21 cellular contexts compared by ENCODE assay signal in the genomic region with DNA sequence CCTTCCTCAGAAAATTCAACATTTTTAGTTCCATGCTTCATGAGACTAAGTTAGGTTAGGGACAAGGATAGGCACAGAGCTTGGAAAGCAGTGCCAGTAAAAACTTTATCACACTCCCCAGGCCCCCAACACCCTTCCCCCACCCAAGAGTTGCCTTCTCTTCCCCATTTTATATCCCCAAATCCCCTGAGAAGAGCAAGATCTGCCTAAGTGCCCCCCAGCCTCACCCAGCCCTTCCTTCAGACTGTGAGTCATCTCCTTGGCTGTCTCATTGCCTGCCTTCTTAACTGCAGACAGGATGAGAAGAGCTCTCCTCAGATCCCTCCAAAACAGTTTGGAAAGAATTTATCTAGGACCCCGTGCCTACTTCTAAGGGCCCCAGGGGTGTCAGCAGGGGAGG. TPM values are rescaled to one million over a fixed set of nuclear protein-coding genes. Genes with fewer than 3 reads are reported as not detected.
A peak's percentile ranks its signal among the peaks of the same experiment; 100 is the strongest.
DNase-seq lines count a peak whose midpoint lies in the region; ATAC-seq and TF ChIP-seq lines count a peak whose summit lies in the region.
"Had no signal": no experiment of that assay in that cellular context is flagged by ENCODE, and none has a peak within 500 bp of the region (broad histone marks: within the 10 kb centered on the region; RNA-seq: fewer than 3 reads in every experiment).

No MANE protein-coding gene starts in this region.

- no peak overlapping the region for H3K4me3 ChIP-seq in BLaER1
- H3K4me3 ChIP-seq in brain microvascular endothelial cell (ENCODE audit: low read depth, low read length) = no peak overlapping the region
- H3K4me3 ChIP-seq: heart right ventricle, right atrium auricular region had no signal

- intact Hi-C loops in activated T-helper 2 cell treated with anti-CD3 and anti-CD28 coated beads, Interferon-gamma antibody, Interleukin-2, Interleukin-4, amounts not matched to agents 10 μg/mL and 5 μg/mL and 100 μg/mL, durations not matched to agents 14 hours and 24 hours and 36 hours (cut with micrococcal nuclease) = no loop called here

- H3K27ac Mint-ChIP-seq in activated T-helper 2 cell treated with anti-CD3 and anti-CD28 coated beads, Interferon-gamma antibody, Interleukin-2, Interleukin-4, amounts not matched to agents 10 μg/mL and 5 μg/mL and 100 μg/mL, durations not matched to agents 14 hours and 24 hours and 36 hours = no peak overlapping the region
- H3K27ac Mint-ChIP-seq: activated CD4-positive, alpha-beta memory T cell treated with anti-CD3 and anti-CD28 coated beads, Interleukin-2, amount 10 ng/mL, durations not matched to agents 7 days and 5 days; stimulated activated memory B cell treated with anti-CD40 and anti-IgM and Interleukin-4, amounts not matched to agents 10 μg/mL and 1 μg/mL and 100 μg/mL, for 72 hours had no signal

- H3K36me3 Mint-ChIP-seq in activated T-helper 2 cell treated with anti-CD3 and anti-CD28 coated beads, Interferon-gamma antibody, Interleukin-2, Interleukin-4, amounts not matched to agents 10 μg/mL and 5 μg/mL and 100 μg/mL, durations not matched to agents 14 hours and 24 hours and 36 hours (ENCODE audit: low read depth) = peaks cover 50% of the 10 kb centered on the region

- ATAC-seq in foreskin keratinocyte (peak; percentile 16), GM21447 (IDR thresholded peaks at IDR 0.05; ENCODE audit: unreplicated experiment) (no peak), HG02623 (IDR thresholded peaks at IDR 0.05; ENCODE audit: unreplicated experiment) (no peak), HG03460 (IDR thresholded peaks at IDR 0.05; ENCODE audit: unreplicated experiment) (no peak)
- ATAC-seq: activated T-cell treated with anti-CD3 and anti-CD28 coated beads, Interleukin-2, amount 50 U/mL, for 4 hours; heart right ventricle; stimulated activated memory B cell treated with anti-CD40 and anti-IgM and Interleukin-4, amounts not matched to agents 10 μg/mL and 1 μg/mL and 100 μg/mL, for 72 hours had no signal

- DNase-seq in HT1080 (ENCODE audit: low read depth) (peak; percentile 23), brain microvascular endothelial cell (peak; percentile 27), foreskin keratinocyte (no peak)
- DNase-seq in activated T-helper 2 cell treated with anti-CD3 and anti-CD28 coated beads, Interferon-gamma antibody, Interleukin-2, Interleukin-4, amounts not matched to agents 10 μg/mL and 5 μg/mL and 100 μg/mL, durations not matched to agents 14 hours and 24 hours and 36 hours (ENCODE audit: low spot score) = no peak
- DNase-seq: activated CD4-positive, alpha-beta memory T cell treated with anti-CD3 and anti-CD28 coated beads, Interleukin-2, amount 10 ng/mL, durations not matched to agents 7 days and 5 days; activated T-cell treated with anti-CD3 and anti-CD28 coated beads, Interleukin-2, amount 50 U/mL, for 4 hours; DMS79 treated with DMSO at 0.1 percent for 48 hours; effector CD8-positive, alpha-beta T cell; heart right ventricle; NCI-H1092; NCI-H2029; NCI-H69; WERI-Rb-1 had no signal

- no peaks in the 10 kb centered on the region for H3K9me3 ChIP-seq in BLaER1
- H3K9me3 ChIP-seq: heart right ventricle, right atrium auricular region had no signal

- H3K4me1 ChIP-seq in BLaER1 (peaks cover 14% of the 10 kb centered on the region), foreskin keratinocyte (no peaks in the 10 kb centered on the region)

- H3K4me1 Mint-ChIP-seq in activated T-helper 2 cell treated with anti-CD3 and anti-CD28 coated beads, Interferon-gamma antibody, Interleukin-2, Interleukin-4, amounts not matched to agents 10 μg/mL and 5 μg/mL and 100 μg/mL, durations not matched to agents 14 hours and 24 hours and 36 hours (ENCODE audit: low read depth) = no peaks in the 10 kb centered on the region

- H3K27me3 ChIP-seq in BLaER1 (no peaks in the 10 kb centered on the region), brain microvascular endothelial cell (replicated peaks) (no peaks in the 10 kb centered on the region), foreskin keratinocyte (no peaks in the 10 kb centered on the region)
- H3K27me3 ChIP-seq: heart right ventricle, right atrium auricular region had no signal

- H3K9me3 Mint-ChIP-seq in activated T-helper 2 cell treated with anti-CD3 and anti-CD28 coated beads, Interferon-gamma antibody, Interleukin-2, Interleukin-4, amounts not matched to agents 10 μg/mL and 5 μg/mL and 100 μg/mL, durations not matched to agents 14 hours and 24 hours and 36 hours = no peaks in the 10 kb centered on the region
- H3K9me3 Mint-ChIP-seq: activated CD4-positive, alpha-beta memory T cell treated with anti-CD3 and anti-CD28 coated beads, Interleukin-2, amount 10 ng/mL, durations not matched to agents 7 days and 5 days; activated T-cell treated with anti-CD3 and anti-CD28 coated beads, Interleukin-2, amount 50 U/mL, for 4 hours; stimulated activated memory B cell treated with anti-CD40 and anti-IgM and Interleukin-4, amounts not matched to agents 10 μg/mL and 1 μg/mL and 100 μg/mL, for 72 hours had no signal

- H3K27me3 Mint-ChIP-seq in activated T-helper 2 cell treated with anti-CD3 and anti-CD28 coated beads, Interferon-gamma antibody, Interleukin-2, Interleukin-4, amounts not matched to agents 10 μg/mL and 5 μg/mL and 100 μg/mL, durations not matched to agents 14 hours and 24 hours and 36 hours (ENCODE audit: low read depth) = no peaks in the 10 kb centered on the region
- H3K27me3 Mint-ChIP-seq: activated CD4-positive, alpha-beta memory T cell treated with anti-CD3 and anti-CD28 coated beads, Interleukin-2, amount 10 ng/mL, durations not matched to agents 7 days and 5 days; stimulated activated memory B cell treated with anti-CD40 and anti-IgM and Interleukin-4, amounts not matched to agents 10 μg/mL and 1 μg/mL and 100 μg/mL, for 72 hours had no signal

- H3K27ac ChIP-seq in BLaER1 = no peak overlapping the region
- H3K27ac ChIP-seq in brain microvascular endothelial cell = no peak overlapping the region
- H3K27ac ChIP-seq in foreskin keratinocyte = no peak overlapping the region
- H3K27ac ChIP-seq: heart right ventricle, KMS-11, right atrium auricular region, WERI-Rb-1 had no signal

- peak overlapping the region; percentile 12; the same call in 1 of the 2 replicates for H3K4me2 ChIP-seq in BLaER1
- H3K4me2 ChIP-seq: KMS-11 had no signal

- peaks cover 20% of the 10 kb centered on the region for H4K20me1 ChIP-seq in BLaER1

- no peak for TF ChIP-seq CTCF in brain microvascular endothelial cell (IDR thresholded peaks at IDR 0.05; ENCODE audit: low read depth, low read length, missing control alignments)
- no peak for TF ChIP-seq CTCF in foreskin keratinocyte (conservative IDR thresholded peaks at IDR 0.05)

- peak overlapping the region; percentile 24; the same call in 1 of the 2 replicates for H3K9ac ChIP-seq in BLaER1
- H3K9ac ChIP-seq: KMS-11 had no signal

- in situ Hi-C loops in brain microvascular endothelial cell (cut with HindIII; ENCODE audit: low pct_ligation_motif_present, low sequenced_read_pairs) = no loop called here

- H3K4me3 Mint-ChIP-seq in activated T-helper 2 cell treated with anti-CD3 and anti-CD28 coated beads, Interferon-gamma antibody, Interleukin-2, Interleukin-4, amounts not matched to agents 10 μg/mL and 5 μg/mL and 100 μg/mL, durations not matched to agents 14 hours and 24 hours and 36 hours (ENCODE audit: low read depth) = no peak overlapping the region
- H3K4me3 Mint-ChIP-seq: activated CD4-positive, alpha-beta memory T cell treated with anti-CD3 and anti-CD28 coated beads, Interleukin-2, amount 10 ng/mL, durations not matched to agents 7 days and 5 days; activated T-cell treated with anti-CD3 and anti-CD28 coated beads, Interleukin-2, amount 50 U/mL, for 4 hours; stimulated activated memory B cell treated with anti-CD40 and anti-IgM and Interleukin-4, amounts not matched to agents 10 μg/mL and 1 μg/mL and 100 μg/mL, for 72 hours had no signal

- H3K36me3 ChIP-seq in BLaER1 (peaks cover 100% of the 10 kb centered on the region), brain microvascular endothelial cell (replicated peaks) (peaks cover 11% of the 10 kb centered on the region)

RNA-seq across cellular contexts. Expression of gene NEUROD2, which starts 55.8 kb away (rescaled TPM):
- total RNA-seq in HT1080 (2014; rRNA removed; shearing (Covaris generic)) = not detected in 2 replicates
- not detected in 2 replicates for polyA plus RNA-seq in HT1080 (2015; cell fraction: cytosol; rRNA removed)
- not detected in 2 replicates for polyA plus RNA-seq in HT1080 (2015; cell fraction: nucleus; rRNA removed)
- total RNA-seq in foreskin keratinocyte = not detected in 2 replicates
- polyA plus RNA-seq in foreskin keratinocyte = not detected in 2 replicates
- not detected in 2 replicates for total RNA-seq in activated T-helper 2 cell treated with anti-CD3 and anti-CD28 coated beads, Interferon-gamma antibody, Interleukin-2, Interleukin-4, amounts not matched to agents 10 μg/mL and 5 μg/mL and 100 μg/mL, durations not matched to agents 14 hours and 24 hours and 36 hours
- total RNA-seq: activated CD4-positive, alpha-beta memory T cell treated with anti-CD3 and anti-CD28 coated beads, Interleukin-2, amount 10 ng/mL, durations not matched to agents 7 days and 5 days; activated T-cell treated with anti-CD3 and anti-CD28 coated beads, Interleukin-2, amount 50 U/mL, for 4 hours; heart right ventricle; lung microvascular endothelial cell; right atrium auricular region had no signal
- polyA plus RNA-seq: heart right ventricle had no signal

Comparison
In these comparisons a context has a peak if more than half of its experiments do, and no peak if none do; other contexts are left out.
1. DNase-seq: peak in HT1080 (single experiment) and brain microvascular endothelial cell (single experiment); none in foreskin keratinocyte (0 of 2) and activated T-helper 2 cell treated with anti-CD3 and anti-CD28 coated beads, Interferon-gamma antibody, Interleukin-2, Interleukin-4, amounts not matched to agents 10 μg/mL and 5 μg/mL and 100 μg/mL, durations not matched to agents 14 hours and 24 hours and 36 hours (single experiment).